8 cellular contexts compared by ENCODE assay signal in genomic region chr16:67667817-67668494, GRCh38. TPM values are rescaled to one million over a fixed set of nuclear protein-coding genes. Genes with fewer than 3 reads are reported as not detected.
DNase-seq lines count a peak whose midpoint lies in the region; ATAC-seq and TF ChIP-seq lines count a peak whose summit lies in the region.

No MANE protein-coding gene starts in this region.

- no peak overlapping the region for H3K27ac Mint-ChIP-seq in activated CD4-positive, alpha-beta T cell treated with anti-CD3 and anti-CD28 coated beads, Interleukin-2, amount 10 ng/mL, durations not matched to agents 24 days and 14 days

- peak overlapping the region; percentile 91 for H3K4me3 Mint-ChIP-seq in activated CD4-positive, alpha-beta T cell treated with anti-CD3 and anti-CD28 coated beads, Interleukin-2, amount 10 ng/mL, durations not matched to agents 24 days and 14 days

- intact Hi-C loops in activated CD4-positive, alpha-beta T cell treated with anti-CD3 and anti-CD28 coated beads, Interleukin-2, amount 10 ng/mL, durations not matched to agents 24 days and 14 days (cut with micrococcal nuclease), result loop anchor here (1.0 to 10.0 kb wide), 5 partner anchors 51 to 1667 kb away; partner anchors contain the start of genes COG8, CTRL, GFOD2 and NIP7
- intact Hi-C loops in lower leg skin (cut with DNase I; ENCODE audit: low total_unique reads), result no loop called here

- H3K27me3 Mint-ChIP-seq in activated CD4-positive, alpha-beta T cell treated with anti-CD3 and anti-CD28 coated beads, Interleukin-2, amount 10 ng/mL, durations not matched to agents 24 days and 14 days, result no peaks in the 10 kb centered on the region

- peak overlapping the region; percentile 57 for H3K27ac ChIP-seq in AG04450 (ENCODE audit: low read depth, low read length)

- H3K4me1 Mint-ChIP-seq in activated CD4-positive, alpha-beta T cell treated with anti-CD3 and anti-CD28 coated beads, Interleukin-2, amount 10 ng/mL, durations not matched to agents 24 days and 14 days, result peaks cover 22% of the 10 kb centered on the region

- H3K4me3 ChIP-seq in AG04450 (ENCODE audit: low read depth, low read length) (no peak overlapping the region), lower leg skin (ENCODE audit: low read depth, poor library complexity, severe bottlenecking) (no peak overlapping the region)

- POLR2A ChIA-PET in AG04450 (lab: Yijun Ruan, JAX), result interaction anchor here (1.2 kb wide), 1 partner anchor 147 kb away, joined by 3 read pairs; no protein-coding TSS in a partner anchor

- peak; percentile 91 for TF ChIP-seq CTCF in AG04450 (IDR thresholded peaks at IDR 0.05; ENCODE audit: low read depth, low read length)
- peak in 1 of 3 donors; percentile 81 for TF ChIP-seq CTCF in lower leg skin (IDR thresholded peaks at IDR 0.05)

- no peaks in the 10 kb centered on the region for H3K9me3 Mint-ChIP-seq in activated CD4-positive, alpha-beta T cell treated with anti-CD3 and anti-CD28 coated beads, Interleukin-2, amount 10 ng/mL, durations not matched to agents 24 days and 14 days

- TF ChIP-seq POLR2A in lower leg skin (IDR thresholded peaks at IDR 0.05), result no peak

- ATAC-seq in GM18858 (IDR thresholded peaks at IDR 0.05; ENCODE audit: unreplicated experiment), result peak; percentile 71
- peak; percentile 68 for ATAC-seq in HG03097 (IDR thresholded peaks at IDR 0.05; ENCODE audit: low FRiP score, unreplicated experiment)

- CTCF ChIA-PET in AG04450 (lab: Charles Lee), result interaction anchor here (0.6 to 11.4 kb wide), 17 partner anchors 9 to 220 kb away, joined by 3 to 181 read pairs (median 3); partner anchors contain the start of genes ATP6V0D1 and CTCF

- 12 to 20% methylated on average over 5 to 18 of the region's 18 CpGs for WGBS in lower leg skin, 2 donors

- peaks cover 5% of the 10 kb centered on the region for H3K36me3 Mint-ChIP-seq in activated CD4-positive, alpha-beta T cell treated with anti-CD3 and anti-CD28 coated beads, Interleukin-2, amount 10 ng/mL, durations not matched to agents 24 days and 14 days (ENCODE audit: low read depth)

- H3K27me3 ChIP-seq in AG04450 (ENCODE audit: control insufficient read depth, insufficient read depth, low read length), result no peaks in the 10 kb centered on the region

- peak; percentile 79 for DNase-seq in AG04450 (ENCODE audit: low read depth, low spot score)
- peak; percentile 84 for DNase-seq in NCI-H446 treated with DMSO at 0.1 percent for 48 hours (lab: John Stamatoyannopoulos, UW)
- DNase-seq in activated CD4-positive, alpha-beta T cell treated with anti-CD3 and anti-CD28 coated beads, Interleukin-2, amount 10 ng/mL, durations not matched to agents 24 days and 14 days, result peak; percentile 94
- peak; percentile 94 for DNase-seq in dedifferentiated amniotic fluid mesenchymal stem cell (ENCODE audit: extremely low spot score)
- DNase-seq in lower leg skin (ENCODE audit: low spot score in 2 of 2), result peak; percentile 80 to 96
- DNase-seq in stimulated activated CD4-positive, alpha-beta T cell treated with anti-CD3 and anti-CD28 coated beads, TNF-alpha, amount 100 ng/mL, for 1 hour (ENCODE audit: low read depth in 3 of 3, low spot score in 1 of 3), result peak; percentile 55 to 69 (median 64)

- no peaks in the 10 kb centered on the region for H3K9me3 ChIP-seq in AG04450 (ENCODE audit: control insufficient read depth, insufficient read depth, low read length)

RNA-seq across cellular contexts. Expression of gene C16orf86, which starts 1.3 kb away (rescaled TPM):
- polyA plus RNA-seq in AG04450 (2011; rRNA removed), result 0.55 and 0.56 TPM in 2 replicates
- polyA minus RNA-seq in AG04450 (2011; rRNA and poly(A)+ RNA removed), result 0.41 TPM in 1 of 2 replicates, not detected in the other
- total RNA-seq in activated CD4-positive, alpha-beta T cell treated with anti-CD3 and anti-CD28 coated beads, Interleukin-2, amount 10 ng/mL, durations not matched to agents 24 days and 14 days, result 0.68 and 1.5 TPM in 2 replicates
- total RNA-seq in lower leg skin, result 10 to 100 TPM in 1 of 4 donors, 1 to 10 TPM in 3; 2.2 to 10.4 (median 7.2) TPM

RNA-seq across cellular contexts. Expression of gene ENKD1, which starts 1.4 kb away (rescaled TPM):
- 3.6 and 4.2 TPM in 2 replicates for polyA plus RNA-seq in AG04450 (2011; rRNA removed)
- 1.5 and 2.6 TPM in 2 replicates for polyA minus RNA-seq in AG04450 (2011; rRNA and poly(A)+ RNA removed)
- 12.7 and 13.8 TPM in 2 replicates for total RNA-seq in activated CD4-positive, alpha-beta T cell treated with anti-CD3 and anti-CD28 coated beads, Interleukin-2, amount 10 ng/mL, durations not matched to agents 24 days and 14 days
- total RNA-seq in lower leg skin, result 10 to 100 TPM; 14.5 to 21.2 (median 17.5) TPM

RNA-seq across cellular contexts. Expression of gene PARD6A, which starts 7.2 kb away (rescaled TPM):
- polyA plus RNA-seq in AG04450 (2011; rRNA removed), result 0.42 and 0.53 TPM in 2 replicates
- polyA minus RNA-seq in AG04450 (2011; rRNA and poly(A)+ RNA removed), result 0.97 TPM in 1 of 2 replicates, not detected in the other
- total RNA-seq in activated CD4-positive, alpha-beta T cell treated with anti-CD3 and anti-CD28 coated beads, Interleukin-2, amount 10 ng/mL, durations not matched to agents 24 days and 14 days, result 13.5 and 14.0 TPM in 2 replicates
- total RNA-seq in lower leg skin, result 1 to 10 TPM; 2.1 to 3.5 (median 2.4) TPM

RNA-seq across cellular contexts. Expression of gene ACD, which starts 7.9 kb away (rescaled TPM):
- 11.4 and 16.5 TPM in 2 replicates for polyA plus RNA-seq in AG04450 (2011; rRNA removed)
- 9.6 and 16.0 TPM in 2 replicates for polyA minus RNA-seq in AG04450 (2011; rRNA and poly(A)+ RNA removed)
- 54.0 and 55.1 TPM in 2 replicates for total RNA-seq in activated CD4-positive, alpha-beta T cell treated with anti-CD3 and anti-CD28 coated beads, Interleukin-2, amount 10 ng/mL, durations not matched to agents 24 days and 14 days
- total RNA-seq in lower leg skin, result 10 to 100 TPM; 18.7 to 31.1 (median 23.4) TPM

RNA-seq across cellular contexts. Expression of gene CARMIL2, which starts 23.0 kb away (rescaled TPM):
- 0.09 and 0.11 TPM in 2 replicates for polyA plus RNA-seq in AG04450 (2011; rRNA removed)
- 0.09 TPM in 1 of 2 replicates, not detected in the other for polyA minus RNA-seq in AG04450 (2011; rRNA and poly(A)+ RNA removed)
- 219 and 229 TPM in 2 replicates for total RNA-seq in activated CD4-positive, alpha-beta T cell treated with anti-CD3 and anti-CD28 coated beads, Interleukin-2, amount 10 ng/mL, durations not matched to agents 24 days and 14 days
- 1 to 10 TPM in 2 of 4 donors, under 1 TPM in 2; 0.91 to 4.7 (median 1.9) TPM for total RNA-seq in lower leg skin
